In genomic region chr2:53442783-53443182, GRCh38 we compare ENCODE assay signal across 1 cellular context.
TF ChIP-seq lines count a peak whose summit lies in the region.

No MANE protein-coding gene starts in this region.

TF ChIP-seq in WTC11, 78 proteins besides CTCF, POLR2A, EP300 and RAD21 (continued from another document):
- TF ChIP-seq, protein P1, sequence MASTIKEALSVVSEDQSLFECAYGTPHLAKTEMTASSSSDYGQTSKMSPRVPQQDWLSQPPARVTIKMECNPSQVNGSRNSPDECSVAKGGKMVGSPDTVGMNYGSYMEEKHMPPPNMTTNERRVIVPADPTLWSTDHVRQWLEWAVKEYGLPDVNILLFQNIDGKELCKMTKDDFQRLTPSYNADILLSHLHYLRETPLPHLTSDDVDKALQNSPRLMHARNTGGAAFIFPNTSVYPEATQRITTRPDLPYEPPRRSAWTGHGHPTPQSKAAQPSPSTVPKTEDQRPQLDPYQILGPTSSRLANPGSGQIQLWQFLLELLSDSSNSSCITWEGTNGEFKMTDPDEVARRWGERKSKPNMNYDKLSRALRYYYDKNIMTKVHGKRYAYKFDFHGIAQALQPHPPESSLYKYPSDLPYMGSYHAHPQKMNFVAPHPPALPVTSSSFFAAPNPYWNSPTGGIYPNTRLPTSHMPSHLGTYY (CRISPR knock-in tag; IDR thresholded peaks at IDR 0.05): no peak
